8 cellular contexts compared by ENCODE assay signal in the genomic region with DNA sequence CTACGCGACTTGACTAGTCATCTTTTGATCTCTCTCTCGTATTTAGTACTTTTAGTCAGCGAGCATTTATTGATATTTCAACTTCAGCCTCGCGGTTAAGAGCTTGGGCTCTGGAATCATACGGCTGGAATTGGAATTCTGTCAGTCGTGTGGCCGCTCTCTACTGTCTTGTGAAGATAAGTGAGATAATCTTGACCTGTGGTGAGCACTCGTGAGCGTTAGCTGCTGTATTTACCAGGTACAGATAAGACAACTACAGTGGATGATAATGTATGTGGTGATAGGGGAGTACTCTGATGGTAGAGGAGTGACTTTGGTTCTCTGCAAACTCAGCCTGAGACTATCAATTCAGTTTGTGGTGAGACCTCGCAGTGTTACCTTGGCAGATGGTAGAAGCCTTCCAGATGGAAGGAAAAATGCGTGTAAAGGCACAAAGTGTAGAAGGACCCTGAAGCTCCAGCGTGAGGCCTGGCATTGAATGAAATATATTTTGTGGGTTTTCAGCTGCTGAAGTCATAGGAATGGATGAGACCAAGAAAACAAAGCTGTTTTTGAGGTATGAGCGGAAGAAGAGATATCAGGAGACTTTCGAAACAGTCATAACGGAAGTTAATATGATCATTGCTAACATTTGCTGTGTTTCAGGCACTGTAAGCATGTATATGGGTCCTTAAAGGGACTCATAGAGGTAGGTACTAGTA. TPM values are rescaled to one million over a fixed set of nuclear protein-coding genes. Genes with fewer than 3 reads are reported as not detected.
DNase-seq lines count a peak whose midpoint lies in the region; ATAC-seq and TF ChIP-seq lines count a peak whose summit lies in the region.
"Had no signal": no experiment of that assay in that cellular context is flagged by ENCODE, and none has a peak within 500 bp of the region (broad histone marks: within the 10 kb centered on the region; RNA-seq: fewer than 3 reads in every experiment).

No MANE protein-coding gene starts in this region.

- no peaks in the 10 kb centered on the region for H3F3A ChIP-seq in Loucy (ENCODE audit: low read depth)

- H3K9me3 Mint-ChIP-seq in activated T-helper 2 cell treated with anti-CD3 and anti-CD28 coated beads, Interferon-gamma antibody, Interleukin-2, Interleukin-4, amounts not matched to agents 10 μg/mL and 5 μg/mL and 100 μg/mL, durations not matched to agents 14 hours and 24 hours and 36 hours: no peaks in the 10 kb centered on the region
- H3K9me3 Mint-ChIP-seq: dendritic cell treated with granulocyte-macrophage colony-stimulating factor and Interleukin-4, amounts not matched to agents 40 ng/mL and 50 ng/mL, for 4 days had no signal

- no peaks in the 10 kb centered on the region for H3K9me2 ChIP-seq in Loucy (replicated peaks; ENCODE audit: low read depth, low read length)

- peaks cover 39% of the 10 kb centered on the region for H3K36me3 Mint-ChIP-seq in activated T-helper 2 cell treated with anti-CD3 and anti-CD28 coated beads, Interferon-gamma antibody, Interleukin-2, Interleukin-4, amounts not matched to agents 10 μg/mL and 5 μg/mL and 100 μg/mL, durations not matched to agents 14 hours and 24 hours and 36 hours (ENCODE audit: low read depth)

- 16 to 17% methylated on average over 17 of the region's 17 CpGs for WGBS in thyroid gland, 2 donors

- H3K36me3 ChIP-seq in Loucy (ENCODE audit: insufficient read depth, low read length): peaks cover 3% of the 10 kb centered on the region; the same call in 1 of the 2 replicates
- peaks cover 23% of the 10 kb centered on the region for H3K36me3 ChIP-seq in iPS-20b (ENCODE audit: insufficient read depth, low read depth, low read length)
- peaks cover 0 to 3% of the 10 kb centered on the region in 2 donors for H3K36me3 ChIP-seq in thyroid gland

- peak; percentile 34 for DNase-seq in activated T-helper 2 cell treated with anti-CD3 and anti-CD28 coated beads, Interferon-gamma antibody, Interleukin-2, Interleukin-4, amounts not matched to agents 10 μg/mL and 5 μg/mL and 100 μg/mL, durations not matched to agents 14 hours and 24 hours and 36 hours (ENCODE audit: low spot score)
- no peak for DNase-seq in thyroid gland

- H3K4me2 ChIP-seq in Loucy (ENCODE audit: low read depth, low read length, poor library complexity, severe bottlenecking): peak overlapping the region; percentile 93

- H3K9me3 ChIP-seq in Loucy (ENCODE audit: insufficient read depth, low read depth, low read length) (no peaks in the 10 kb centered on the region), iPS-20b (ENCODE audit: insufficient read depth, low read depth, low read length) (no peaks in the 10 kb centered on the region), thyroid gland (no peaks in the 10 kb centered on the region)

- H3K27ac Mint-ChIP-seq in activated T-helper 2 cell treated with anti-CD3 and anti-CD28 coated beads, Interferon-gamma antibody, Interleukin-2, Interleukin-4, amounts not matched to agents 10 μg/mL and 5 μg/mL and 100 μg/mL, durations not matched to agents 14 hours and 24 hours and 36 hours: no peak overlapping the region
- H3K27ac Mint-ChIP-seq: dendritic cell treated with granulocyte-macrophage colony-stimulating factor and Interleukin-4, amounts not matched to agents 40 ng/mL and 50 ng/mL, for 4 days had no signal

- H3K27me3 Mint-ChIP-seq in activated T-helper 2 cell treated with anti-CD3 and anti-CD28 coated beads, Interferon-gamma antibody, Interleukin-2, Interleukin-4, amounts not matched to agents 10 μg/mL and 5 μg/mL and 100 μg/mL, durations not matched to agents 14 hours and 24 hours and 36 hours (ENCODE audit: low read depth): no peaks in the 10 kb centered on the region
- H3K27me3 Mint-ChIP-seq: dendritic cell treated with granulocyte-macrophage colony-stimulating factor and Interleukin-4, amounts not matched to agents 40 ng/mL and 50 ng/mL, for 4 days had no signal

- intact Hi-C loops in activated T-helper 2 cell treated with anti-CD3 and anti-CD28 coated beads, Interferon-gamma antibody, Interleukin-2, Interleukin-4, amounts not matched to agents 10 μg/mL and 5 μg/mL and 100 μg/mL, durations not matched to agents 14 hours and 24 hours and 36 hours (cut with micrococcal nuclease): loop anchor here (1.0 to 5.0 kb wide), 5 partner anchors 216 to 510 kb away; a partner anchor contains a TSS
- intact Hi-C loops in thyroid gland (cut with DNase I): loop anchor here (10.0 kb wide), 1 partner anchor 99 kb away; a partner anchor contains a TSS

- H3K4me1 ChIP-seq in Loucy (ENCODE audit: insufficient read depth, low read length, poor library complexity, severe bottlenecking) (peaks cover 53% of the 10 kb centered on the region), iPS-20b (ENCODE audit: insufficient read depth, low read length) (peaks cover 38% of the 10 kb centered on the region), thyroid gland (peaks cover 31 to 35% of the 10 kb centered on the region in 2 donors)

- H3K9ac ChIP-seq in Loucy (ENCODE audit: low read depth, low read length, poor library complexity, severe bottlenecking): peak overlapping the region; percentile 86
- peak overlapping the region; percentile 100 for H3K9ac ChIP-seq in iPS-20b (ENCODE audit: low read depth, low read length)

- peaks cover 43% of the 10 kb centered on the region for H3K4me1 Mint-ChIP-seq in activated T-helper 2 cell treated with anti-CD3 and anti-CD28 coated beads, Interferon-gamma antibody, Interleukin-2, Interleukin-4, amounts not matched to agents 10 μg/mL and 5 μg/mL and 100 μg/mL, durations not matched to agents 14 hours and 24 hours and 36 hours (ENCODE audit: low read depth)

- peak overlapping the region; percentile 96 for H3K4me3 ChIP-seq in Loucy (ENCODE audit: low read length, poor library complexity, severe bottlenecking)
- H3K4me3 ChIP-seq in iPS-20b (ENCODE audit: low read length): peak overlapping the region; percentile 96
- peak overlapping the region; percentile 32 to 86 (median 68) for H3K4me3 ChIP-seq in thyroid gland (replicated peaks in 1 of 3)

- H2AFZ ChIP-seq in Loucy (ENCODE audit: low read length): peak overlapping the region; percentile 95

- no peak for TF ChIP-seq POLR2A in thyroid gland (IDR thresholded peaks at IDR 0.05)

- H3K27me3 ChIP-seq in Loucy (ENCODE audit: insufficient read depth, low read length, poor library complexity, severe bottlenecking): no peaks in the 10 kb centered on the region
- no peaks in the 10 kb centered on the region for H3K27me3 ChIP-seq in iPS-20b (ENCODE audit: insufficient read depth, low read length)
- H3K27me3 ChIP-seq in thyroid gland: no peaks in the 10 kb centered on the region

- H4K20me1 ChIP-seq in Loucy (ENCODE audit: insufficient read depth, low read length, poor library complexity, severe bottlenecking): peaks cover 49% of the 10 kb centered on the region

- no peak overlapping the region for H3K4me3 Mint-ChIP-seq in activated T-helper 2 cell treated with anti-CD3 and anti-CD28 coated beads, Interferon-gamma antibody, Interleukin-2, Interleukin-4, amounts not matched to agents 10 μg/mL and 5 μg/mL and 100 μg/mL, durations not matched to agents 14 hours and 24 hours and 36 hours (ENCODE audit: low read depth)
- H3K4me3 Mint-ChIP-seq: dendritic cell treated with granulocyte-macrophage colony-stimulating factor and Interleukin-4, amounts not matched to agents 40 ng/mL and 50 ng/mL, for 4 days had no signal

- H3K27ac ChIP-seq in iPS-20b (ENCODE audit: low read length) (peak overlapping the region; percentile 50), thyroid gland (peak overlapping the region; percentile 87 to 94 (median 93))

- peak; percentile 26 for ATAC-seq in GM18498 (IDR thresholded peaks at IDR 0.05; ENCODE audit: unreplicated experiment)
- ATAC-seq in GM21825 (IDR thresholded peaks at IDR 0.05; ENCODE audit: unreplicated experiment): peak; percentile 23
- no peak for ATAC-seq in HG02970 (IDR thresholded peaks at IDR 0.05; ENCODE audit: low FRiP score, unreplicated experiment)

- peaks cover 73% of the 10 kb centered on the region for H3K79me2 ChIP-seq in Loucy (ENCODE audit: insufficient read depth, low read length)

- TF ChIP-seq CTCF in Loucy (conservative IDR thresholded peaks at IDR 0.05; ENCODE audit: low read length) (no peak), thyroid gland (IDR thresholded peaks at IDR 0.05) (no peak)

RNA-seq across cellular contexts. Expression of a gene that starts 0.7 kb away (rescaled TPM):
- total RNA-seq in activated T-helper 2 cell treated with anti-CD3 and anti-CD28 coated beads, Interferon-gamma antibody, Interleukin-2, Interleukin-4, amounts not matched to agents 10 μg/mL and 5 μg/mL and 100 μg/mL, durations not matched to agents 14 hours and 24 hours and 36 hours: 34.1 and 34.7 TPM in 2 replicates
- total RNA-seq in thyroid gland: 100 to 1,000 TPM in 3 of 4 donors, 10 to 100 TPM in 1; 84.4 to 207 (median 137) TPM

RNA-seq across cellular contexts. Expression of a gene that starts 1.2 kb away (rescaled TPM):
- 25.6 and 28.5 TPM in 2 replicates for total RNA-seq in activated T-helper 2 cell treated with anti-CD3 and anti-CD28 coated beads, Interferon-gamma antibody, Interleukin-2, Interleukin-4, amounts not matched to agents 10 μg/mL and 5 μg/mL and 100 μg/mL, durations not matched to agents 14 hours and 24 hours and 36 hours
- total RNA-seq in thyroid gland: 10 to 100 TPM; 20.6 to 48.0 (median 27.4) TPM
